1 cellular context compared by ENCODE assay signal in genomic region chrX:17038681-17039161, GRCh38.
TF ChIP-seq lines count a peak whose summit lies in the region.

No MANE protein-coding gene starts in this region.

TF ChIP-seq in GM12878, 131 proteins besides CTCF, POLR2A, EP300 and RAD21 (continued from another document):
- TF ChIP-seq ELK1 (IDR thresholded peaks at IDR 0.05; ENCODE audit: low read depth, low read length) (no peak), JUNB (IDR thresholded peaks at IDR 0.05) (no peak), SPI1 (IDR thresholded peaks at IDR 0.05; ENCODE audit: borderline replicate concordance, insufficient read depth, low read depth, low read length) (peak; percentile 65; the same call in 1 of the 2 replicates), RAD51 (IDR thresholded peaks at IDR 0.05) (peak; percentile 23; the same call in 1 of the 2 replicates)
